In the genomic region with DNA sequence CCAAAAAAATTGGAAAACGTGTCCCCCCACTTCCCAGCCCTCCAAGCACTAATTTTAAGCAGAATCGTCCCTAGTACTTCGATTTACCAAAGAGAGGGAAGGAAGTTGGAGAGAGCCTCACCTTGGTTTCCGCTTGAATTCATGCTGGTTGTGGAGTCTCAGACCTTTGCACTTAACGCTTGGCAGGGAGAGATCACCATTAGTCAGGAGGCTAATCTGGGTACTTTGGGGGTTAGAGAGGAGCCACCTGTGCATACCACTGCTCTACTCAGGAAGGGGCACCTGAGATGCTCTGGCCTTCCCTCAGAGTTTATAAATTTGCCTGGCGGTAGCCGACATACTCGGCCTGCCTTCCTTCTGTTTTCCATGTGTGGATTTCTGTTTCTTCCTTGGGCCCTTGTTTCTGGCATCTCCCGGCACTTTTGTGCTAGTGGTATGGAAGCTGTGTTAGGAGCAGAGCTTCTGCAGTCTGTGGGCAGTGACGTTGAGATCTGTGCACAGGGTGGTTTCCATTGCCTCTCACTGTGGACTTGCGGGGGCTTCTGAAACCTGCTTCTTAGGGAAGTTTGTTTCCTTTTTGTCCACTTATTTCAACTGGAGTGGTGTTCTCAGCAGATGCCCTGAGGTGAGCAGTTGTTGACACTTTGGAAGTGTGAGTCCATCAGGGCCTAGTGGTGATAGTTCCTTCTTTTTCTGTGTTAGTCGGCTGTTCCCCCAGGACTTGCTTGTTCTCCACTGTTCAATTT, we compare ENCODE assay signal across 11 cellular contexts.
A peak's percentile ranks its signal among the peaks of the same experiment; 100 is the strongest.
DNase-seq lines count a peak whose midpoint lies in the region; ATAC-seq lines count a peak whose summit lies in the region.
"Had no signal": no experiment of that assay in that cellular context is flagged by ENCODE, and none has a peak within 500 bp of the region (broad histone marks: within the 10 kb centered on the region; RNA-seq: fewer than 3 reads in every experiment).

No MANE protein-coding gene starts in this region.

- no peaks in the 10 kb centered on the region for H3K27me3 Mint-ChIP-seq in activated CD4-positive, alpha-beta T cell treated with anti-CD3 and anti-CD28 coated beads, Interleukin-2, amount 10 ng/mL, durations not matched to agents 24 days and 14 days
- no peaks in the 10 kb centered on the region for H3K27me3 Mint-ChIP-seq in natural killer cell treated with Interleukin-12 subunit alpha and Interleukin-12 subunit beta and Interleukin-15 and Interleukin-18, amount 100 ng/mL, for 72 hours

- ATAC-seq in GM21515 (IDR thresholded peaks at IDR 0.05; ENCODE audit: unreplicated experiment) (peak; percentile 42), HG03439 (IDR thresholded peaks at IDR 0.05; ENCODE audit: unreplicated experiment) (peak; percentile 47)
- ATAC-seq in natural killer cell treated with Interleukin-12 subunit alpha and Interleukin-12 subunit beta and Interleukin-15 and Interleukin-18, amount 100 ng/mL, for 72 hours = no peak

- no peak overlapping the region for H3K4me3 Mint-ChIP-seq in activated CD4-positive, alpha-beta T cell treated with anti-CD3 and anti-CD28 coated beads, Interleukin-2, amount 10 ng/mL, durations not matched to agents 24 days and 14 days
- no peak overlapping the region for H3K4me3 Mint-ChIP-seq in natural killer cell treated with Interleukin-12 subunit alpha and Interleukin-12 subunit beta and Interleukin-15 and Interleukin-18, amount 100 ng/mL, for 72 hours

- peak overlapping the region; percentile 78 for H3K27ac Mint-ChIP-seq in activated CD4-positive, alpha-beta T cell treated with anti-CD3 and anti-CD28 coated beads, Interleukin-2, amount 10 ng/mL, durations not matched to agents 24 days and 14 days
- H3K27ac Mint-ChIP-seq in natural killer cell treated with Interleukin-12 subunit alpha and Interleukin-12 subunit beta and Interleukin-15 and Interleukin-18, amount 100 ng/mL, for 72 hours = peak overlapping the region; percentile 30 to 87

- intact Hi-C loops in activated CD4-positive, alpha-beta T cell treated with anti-CD3 and anti-CD28 coated beads, Interleukin-2, amount 10 ng/mL, durations not matched to agents 24 days and 14 days (cut with micrococcal nuclease) = no loop called here

- no peaks in the 10 kb centered on the region for H3K9me3 Mint-ChIP-seq in activated CD4-positive, alpha-beta T cell treated with anti-CD3 and anti-CD28 coated beads, Interleukin-2, amount 10 ng/mL, durations not matched to agents 24 days and 14 days
- H3K9me3 Mint-ChIP-seq in natural killer cell treated with Interleukin-12 subunit alpha and Interleukin-12 subunit beta and Interleukin-15 and Interleukin-18, amount 100 ng/mL, for 72 hours = no peaks in the 10 kb centered on the region

- H3K36me3 Mint-ChIP-seq in activated CD4-positive, alpha-beta T cell treated with anti-CD3 and anti-CD28 coated beads, Interleukin-2, amount 10 ng/mL, durations not matched to agents 24 days and 14 days (ENCODE audit: low read depth) = peaks cover 23% of the 10 kb centered on the region
- H3K36me3 Mint-ChIP-seq in natural killer cell treated with Interleukin-12 subunit alpha and Interleukin-12 subunit beta and Interleukin-15 and Interleukin-18, amount 100 ng/mL, for 72 hours = peaks cover 6% of the 10 kb centered on the region

- DNase-seq in activated CD4-positive, alpha-beta T cell treated with anti-CD3 and anti-CD28 coated beads, Interleukin-2, amount 10 ng/mL, durations not matched to agents 24 days and 14 days = no peak
- no peak for DNase-seq in activated CD4-positive, alpha-beta T cell treated with anti-CD3 and anti-CD28 coated beads, Interleukin-2, amount 50 U/mL, for 48 hours
- DNase-seq in natural killer cell treated with Interleukin-12 subunit alpha and Interleukin-12 subunit beta and Interleukin-15 and Interleukin-18, amount 100 ng/mL, for 72 hours (ENCODE audit: low spot score) = no peak
- DNase-seq in NCI-H2196 (lab: John Stamatoyannopoulos, UW; ENCODE audit: unreplicated experiment) (no peak), cortex of kidney (lab: John Stamatoyannopoulos, UW) (no peak), NCI-H1092 treated with DMSO at 0.1 percent for 48 hours (lab: John Stamatoyannopoulos, UW) (no peak)
- DNase-seq: 8988T, NCI-H2081, testis had no signal

- H3K4me1 Mint-ChIP-seq in activated CD4-positive, alpha-beta T cell treated with anti-CD3 and anti-CD28 coated beads, Interleukin-2, amount 10 ng/mL, durations not matched to agents 24 days and 14 days = peaks cover 52% of the 10 kb centered on the region
- H3K4me1 Mint-ChIP-seq in natural killer cell treated with Interleukin-12 subunit alpha and Interleukin-12 subunit beta and Interleukin-15 and Interleukin-18, amount 100 ng/mL, for 72 hours (ENCODE audit: low read depth in 2 of 2) = peaks cover 41 to 46% of the 10 kb centered on the region in 2 donors

Comparison
In these comparisons a context has a peak if more than half of its experiments do, and no peak if none do; other contexts are left out.
1. ATAC-seq: peak in GM21515 (single experiment) and HG03439 (single experiment); none in natural killer cell treated with Interleukin-12 subunit alpha and Interleukin-12 subunit beta and Interleukin-15 and Interleukin-18, amount 100 ng/mL, for 72 hours (0 of 2).